ENCODE assay signal across 14 cellular contexts in genomic region chr10:35184527-35185171, GRCh38. TPM values are rescaled to one million over a fixed set of nuclear protein-coding genes. Genes with fewer than 3 reads are reported as not detected.
DNase-seq lines count a peak whose midpoint lies in the region; ATAC-seq and TF ChIP-seq lines count a peak whose summit lies in the region.
"Had no signal": no experiment of that assay in that cellular context is flagged by ENCODE, and none has a peak within 500 bp of the region (broad histone marks: within the 10 kb centered on the region; RNA-seq: fewer than 3 reads in every experiment).

No MANE protein-coding gene starts in this region.

- H2AFZ ChIP-seq in OCI-LY7 (ENCODE audit: low read length) = no peak overlapping the region

- DNase-seq in cardiac muscle cell (ENCODE audit: low read depth in 1 of 2, low spot score in 1 of 2) = no peak
- DNase-seq in Right ventricle myocardium inferior (ENCODE audit: missing footprints) = no peak
- DNase-seq in OCI-LY7 (ENCODE audit: low spot score) = peak; percentile 10
- DNase-seq in transverse colon = no peak
- DNase-seq in upper lobe of left lung = no peak
- no peak for DNase-seq in MG63
- DNase-seq in HuH-7.5 (ENCODE audit: low spot score) = no peak
- DNase-seq: activated CD4-positive, alpha-beta T cell treated with anti-CD3 and anti-CD28 coated beads for 1 hour; activated effector memory CD4-positive, alpha-beta T cell treated with anti-CD3 and anti-CD28 coated beads, Interleukin-2, amount 50 U/mL, for 16 hours; cortex of kidney; heart left ventricle; NCI-H1436 treated with DMSO at 0.1 percent for 48 hours; SHP77 had no signal

- intact Hi-C loops in Right ventricle myocardium inferior (cut with DNase I) = no loop called here
- intact Hi-C loops in OCI-LY7 (cut with micrococcal nuclease; ENCODE audit: unreplicated experiment) = no loop called here
- intact Hi-C loops in transverse colon (cut with DNase I; ENCODE audit: low total_unique reads) = no loop called here

- H3K4me3 ChIP-seq in cardiac muscle cell (no peak overlapping the region), OCI-LY7 (ENCODE audit: low read depth, low read length, poor library complexity, severe bottlenecking) (no peak overlapping the region), transverse colon (no peak overlapping the region), upper lobe of left lung (no peak overlapping the region), MG63 (no peak overlapping the region)
- H3K4me3 ChIP-seq: heart left ventricle had no signal

- POLR2A ChIA-PET in OCI-LY7 (lab: Charles Lee) = interaction anchor here (1.0 to 3.8 kb wide), 4 partner anchors 10 to 42 kb away, joined by 3 to 27 read pairs (median 4); no protein-coding TSS in a partner anchor

- H3K4me1 ChIP-seq in cardiac muscle cell (ENCODE audit: low read depth) = peaks cover 27% of the 10 kb centered on the region
- H3K4me1 ChIP-seq in OCI-LY7 (ENCODE audit: insufficient read depth, low read length, poor library complexity, severe bottlenecking) = peaks cover 9% of the 10 kb centered on the region
- H3K4me1 ChIP-seq in transverse colon = no peaks in the 10 kb centered on the region
- no peaks in the 10 kb centered on the region for H3K4me1 ChIP-seq in upper lobe of left lung

- WGBS in transverse colon (ENCODE audit: low coverage in 1 of 2), 2 donors = 66 to 74% methylated on average over 3 to 4 of the region's 4 CpGs
- WGBS in upper lobe of left lung, 2 donors = 75 to 76% methylated on average over 4 of the region's 4 CpGs

- CTCF ChIA-PET in OCI-LY7 (lab: Charles Lee; ENCODE audit: unreplicated experiment) = interaction anchor here (1.3 kb wide), 1 partner anchor 11 kb away, joined by 4 read pairs; no protein-coding TSS in a partner anchor

- ATAC-seq in Right ventricle myocardium inferior (no peak), HG02798 (IDR thresholded peaks at IDR 0.05; ENCODE audit: poor library complexity, unreplicated experiment) (peak; percentile 60), upper lobe of left lung (ENCODE audit: low FRiP score in 2 of 2) (no peak)

- BruUV-seq in OCI-LY7 (replicated peaks; lab: Mats Ljungman, UMichigan) = no TSS peak

- TF ChIP-seq CTCF in cardiac muscle cell (IDR thresholded peaks at IDR 0.05; ENCODE audit: low read depth, low read length) = no peak
- TF ChIP-seq CTCF in OCI-LY7 (conservative IDR thresholded peaks at IDR 0.05; ENCODE audit: low read length) = no peak
- TF ChIP-seq CTCF in transverse colon (IDR thresholded peaks at IDR 0.05) = no peak
- no peak for TF ChIP-seq CTCF in upper lobe of left lung (IDR thresholded peaks at IDR 0.05)

- H3K36me3 ChIP-seq in cardiac muscle cell (peaks cover 42% of the 10 kb centered on the region), OCI-LY7 (ENCODE audit: insufficient read depth, low read length) (no peaks in the 10 kb centered on the region), transverse colon (no peaks in the 10 kb centered on the region), upper lobe of left lung (no peaks in the 10 kb centered on the region), MG63 (peaks cover 3% of the 10 kb centered on the region)

- no peaks in the 10 kb centered on the region for H3K9me2 ChIP-seq in OCI-LY7 (ENCODE audit: insufficient read depth, low read length)

- H3K9me3 ChIP-seq in cardiac muscle cell (ENCODE audit: low read depth) = no peaks in the 10 kb centered on the region
- H3K9me3 ChIP-seq in OCI-LY7 (ENCODE audit: low read length) = no peaks in the 10 kb centered on the region
- H3K9me3 ChIP-seq in transverse colon = no peaks in the 10 kb centered on the region
- H3K9me3 ChIP-seq in upper lobe of left lung = no peaks in the 10 kb centered on the region
- H3K9me3 ChIP-seq in MG63 = no peaks in the 10 kb centered on the region
- H3K9me3 ChIP-seq: heart left ventricle had no signal

- no peaks in the 10 kb centered on the region for H3K79me2 ChIP-seq in OCI-LY7 (ENCODE audit: insufficient read depth, low read depth, low read length)

- H4K20me1 ChIP-seq in OCI-LY7 (ENCODE audit: insufficient read depth, low read length) = no peaks in the 10 kb centered on the region

- H3K27me3 ChIP-seq in cardiac muscle cell = no peaks in the 10 kb centered on the region
- H3K27me3 ChIP-seq in transverse colon = no peaks in the 10 kb centered on the region
- no peaks in the 10 kb centered on the region for H3K27me3 ChIP-seq in upper lobe of left lung
- no peaks in the 10 kb centered on the region for H3K27me3 ChIP-seq in MG63
- H3K27me3 ChIP-seq: heart left ventricle had no signal

- TF ChIP-seq POLR2A in transverse colon (IDR thresholded peaks at IDR 0.05) (no peak), upper lobe of left lung (IDR thresholded peaks at IDR 0.05) (no peak)

- TF ChIP-seq EP300 in transverse colon (IDR thresholded peaks at IDR 0.05; ENCODE audit: low read depth) (no peak), upper lobe of left lung (IDR thresholded peaks at IDR 0.05) (no peak)

- H3K27ac ChIP-seq in cardiac muscle cell (peak overlapping the region; percentile 94), OCI-LY7 (ENCODE audit: low read depth, low read length, poor library complexity, severe bottlenecking) (no peak overlapping the region), transverse colon (no peak overlapping the region), upper lobe of left lung (no peak overlapping the region)

- no peak overlapping the region for H3K4me2 ChIP-seq in OCI-LY7 (ENCODE audit: low read length)

- in situ Hi-C loops in transverse colon (cut with MboI; ENCODE audit: low pct_ligation_motif_present in 1 of 4, low pct_unique_long_range_greater_than_20kb in 1 of 4, low sequenced_read_pairs in 3 of 4) = no loop called here

RNA-seq across cellular contexts. Expression of gene CREM, which starts 58.0 kb away (rescaled TPM):
- total RNA-seq in cardiac muscle cell (415 and 468 TPM in 2 replicates), Right ventricle myocardium inferior (63.7 TPM), OCI-LY7 (2022) (32.2 and 33.1 TPM in 2 replicates), transverse colon (10 to 100 TPM in 3 of 4 donors, 1 to 10 TPM in 1; 2.8 to 99.9 (median 21.1) TPM), upper lobe of left lung (10 to 100 TPM in 5 of 6 donors, 1 to 10 TPM in 1; 5.4 to 35.7 (median 23.1) TPM)
- 486 and 570 TPM in 2 replicates for polyA plus RNA-seq in cardiac muscle cell
- total RNA-seq in OCI-LY7 (2014; rRNA removed; shearing (Covaris generic)) = 31.9 and 38.1 TPM in 2 replicates
- total RNA-seq in MG63 (2014; rRNA removed; shearing (Covaris generic); ENCODE audit: low replicate concordance) = 72.3 and 102 TPM in 2 replicates
